In genomic region chr3:151852074-151852811, GRCh38 we compare ENCODE assay signal across 17 cellular contexts. TPM values are rescaled to one million over a fixed set of nuclear protein-coding genes. Genes with fewer than 3 reads are reported as not detected.
A peak's percentile ranks its signal among the peaks of the same experiment; 100 is the strongest.
DNase-seq lines count a peak whose midpoint lies in the region; ATAC-seq and TF ChIP-seq lines count a peak whose summit lies in the region.
"Had no signal": no experiment of that assay in that cellular context is flagged by ENCODE, and none has a peak within 500 bp of the region (broad histone marks: within the 10 kb centered on the region; RNA-seq: fewer than 3 reads in every experiment).

No MANE protein-coding gene starts in this region.

- H3K79me1 ChIP-seq in mesendoderm (ENCODE audit: low read length), result no peaks in the 10 kb centered on the region

- no peak overlapping the region for H3K23ac ChIP-seq in mesendoderm (ENCODE audit: low read length)

- H3K56ac ChIP-seq in mesendoderm (ENCODE audit: low read length), result no peak overlapping the region

- H3K27ac Mint-ChIP-seq in WTC11 (no peak overlapping the region), immature natural killer cell (no peak overlapping the region)

- H3K27me3 ChIP-seq in DND-41 (ENCODE audit: insufficient read depth, low read length, poor library complexity), result no peaks in the 10 kb centered on the region
- no peaks in the 10 kb centered on the region for H3K27me3 ChIP-seq in mesendoderm (ENCODE audit: insufficient read depth, low read length, poor library complexity)
- H3K27me3 ChIP-seq: BLaER1 treated with 17β-estradiol and CSF1 and Interleukin-3, amounts not matched to agents 10 nM and 100 nM had no signal

- POLR2A ChIA-PET in WTC11 (lab: Charles Lee), result interaction anchor here (0.6 kb wide), 1 partner anchor 393 kb away, joined by 3 read pairs; no protein-coding TSS in a partner anchor

- H3K9ac ChIP-seq in DND-41 (ENCODE audit: low read depth, low read length) (no peak overlapping the region), mesendoderm (ENCODE audit: low read length) (no peak overlapping the region)
- H3K9ac ChIP-seq: BLaER1 treated with 17β-estradiol and CSF1 and Interleukin-3, amounts not matched to agents 10 nM and 100 nM had no signal

- H3K4me2 ChIP-seq in DND-41 (ENCODE audit: insufficient read depth, low read length) (no peak overlapping the region), mesendoderm (ENCODE audit: low read length) (no peak overlapping the region)
- H3K4me2 ChIP-seq: BLaER1 treated with 17β-estradiol and CSF1 and Interleukin-3, amounts not matched to agents 10 nM and 100 nM had no signal

- H3K36me3 Mint-ChIP-seq in WTC11, result peaks cover 9% of the 10 kb centered on the region
- peaks cover 0 to 16% (median 0%) of the 10 kb centered on the region in 3 donors for H3K36me3 Mint-ChIP-seq in immature natural killer cell

- H3K27me3 Mint-ChIP-seq in WTC11 (ENCODE audit: low read depth) (no peaks in the 10 kb centered on the region), immature natural killer cell (ENCODE audit: low read depth in 3 of 3) (peaks cover 2 to 6% (median 4%) of the 10 kb centered on the region in 3 donors)

- TF ChIP-seq CTCF in DND-41 (IDR thresholded peaks at IDR 0.05; ENCODE audit: borderline replicate concordance, extremely low read depth, low read length, poor library complexity, severe bottlenecking) (no peak), WTC11 (IDR thresholded peaks at IDR 0.05) (no peak)

- no peak overlapping the region for H2BK120ac ChIP-seq in mesendoderm (ENCODE audit: low read depth, low read length)

- H3K4me3 ChIP-seq in DND-41 (ENCODE audit: low read depth in 1 of 2, low read length in 2 of 2) (no peak overlapping the region), mesendoderm (ENCODE audit: low read length) (no peak overlapping the region)
- H3K4me3 ChIP-seq: BLaER1 treated with 17β-estradiol and CSF1 and Interleukin-3, amounts not matched to agents 10 nM and 100 nM had no signal

- H3K79me2 ChIP-seq in DND-41 (ENCODE audit: insufficient read depth, low read length), result no peaks in the 10 kb centered on the region
- H3K79me2 ChIP-seq in mesendoderm (ENCODE audit: control insufficient read depth, insufficient read depth, low read length), result no peaks in the 10 kb centered on the region

- H3K9me3 ChIP-seq in DND-41 (ENCODE audit: insufficient read depth, low read length, severe bottlenecking), result peaks cover 5% of the 10 kb centered on the region

- no CpG with 5 or more reads among the region's 11 CpGs for WGBS in mesendoderm (ENCODE audit: extremely low coverage, insufficient coverage, low lambda C conversion rate)

- H3K4ac ChIP-seq in mesendoderm (ENCODE audit: low read depth, low read length), result no peak overlapping the region

- no peak overlapping the region for H3K4me3 Mint-ChIP-seq in WTC11
- no peak overlapping the region for H3K4me3 Mint-ChIP-seq in immature natural killer cell

- H3K27ac ChIP-seq in DND-41 (ENCODE audit: low read length) (peak overlapping the region; percentile 58; the same call in 1 of the 2 replicates), mesendoderm (ENCODE audit: low read depth, low read length) (no peak overlapping the region)
- H3K27ac ChIP-seq: BLaER1 treated with 17β-estradiol and CSF1 and Interleukin-3, amounts not matched to agents 10 nM and 100 nM had no signal

- H2AK5ac ChIP-seq in mesendoderm (ENCODE audit: low read length), result no peak overlapping the region

- CTCF ChIA-PET in WTC11 (lab: Charles Lee), result no interaction called here

- H2BK15ac ChIP-seq in mesendoderm (replicated peaks; ENCODE audit: low read depth), result no peak overlapping the region

- no peaks in the 10 kb centered on the region for H3K36me3 ChIP-seq in DND-41 (ENCODE audit: insufficient read depth, low read length)
- H3K36me3 ChIP-seq in mesendoderm (ENCODE audit: control insufficient read depth, insufficient read depth, low read length), result no peaks in the 10 kb centered on the region
- H3K36me3 ChIP-seq: BLaER1 treated with 17β-estradiol and CSF1 and Interleukin-3, amounts not matched to agents 10 nM and 100 nM had no signal

- H3K9me3 Mint-ChIP-seq in WTC11, result peaks cover 35% of the 10 kb centered on the region
- peaks cover 0 to 13% (median 7%) of the 10 kb centered on the region in 6 donors for H3K9me3 Mint-ChIP-seq in immature natural killer cell

- no peak overlapping the region for H3K18ac ChIP-seq in mesendoderm (ENCODE audit: low read length)

- H2AFZ ChIP-seq in DND-41 (ENCODE audit: low read depth, low read length), result peak overlapping the region; percentile 26; the same call in 1 of the 2 replicates

- no peak overlapping the region for H4K8ac ChIP-seq in mesendoderm (ENCODE audit: low read depth, low read length)

- H2BK5ac ChIP-seq in mesendoderm (ENCODE audit: low read length), result no peak overlapping the region

- DNase-seq in DND-41 (peak; percentile 51), LHCN-M2 (ENCODE audit: low read depth) (peak; percentile 23), WTC11 (ENCODE audit: low spot score) (no peak), mesendoderm (peak; percentile 48), NCI-H526 (lab: John Stamatoyannopoulos, UW) (no peak), immature natural killer cell (no peak)
- DNase-seq: DMS 273 treated with DMSO at 0.1 percent for 48 hours, H7, NCI-H1092 treated with DMSO at 0.1 percent for 48 hours, NCI-H1694, NCI-H2107, NCI-H2227 treated with DMSO at 0.1 percent for 48 hours, RPMI8226 had no signal

- H3K4me1 Mint-ChIP-seq in WTC11, result no peaks in the 10 kb centered on the region
- H3K4me1 Mint-ChIP-seq in immature natural killer cell, result no peaks in the 10 kb centered on the region

- H3K4me1 ChIP-seq in DND-41 (ENCODE audit: insufficient read depth, low read length), result peaks cover 9% of the 10 kb centered on the region
- no peaks in the 10 kb centered on the region for H3K4me1 ChIP-seq in mesendoderm (ENCODE audit: control insufficient read depth, low read depth, low read length)

- H4K20me1 ChIP-seq in DND-41 (ENCODE audit: insufficient read depth, low read length), result no peaks in the 10 kb centered on the region
- H4K20me1 ChIP-seq: BLaER1 treated with 17β-estradiol and CSF1 and Interleukin-3, amounts not matched to agents 10 nM and 100 nM had no signal

- H4K5ac ChIP-seq in mesendoderm (ENCODE audit: low read length), result no peak overlapping the region

- ATAC-seq in DND-41 (ENCODE audit: insufficient read depth, low read depth) (peak; percentile 81), WTC11 (0 out of 2 replicates have a peak, but pooled peaks have one; percentile 18), GM18520 (IDR thresholded peaks at IDR 0.05; ENCODE audit: unreplicated experiment) (no peak), GM21381 (IDR thresholded peaks at IDR 0.05; ENCODE audit: unreplicated experiment) (no peak)

TF ChIP-seq in WTC11, 78 proteins besides CTCF, POLR2A, EP300 and RAD21:
- no peak for TF ChIP-seq ATF6 (CRISPR knock-in tag; IDR thresholded peaks at IDR 0.05)
- no peak for TF ChIP-seq TEAD1 (CRISPR knock-in tag; IDR thresholded peaks at IDR 0.05)
- TF ChIP-seq ERG (CRISPR knock-in tag; IDR thresholded peaks at IDR 0.05), result no peak
- no peak for TF ChIP-seq ATF1 (CRISPR knock-in tag; IDR thresholded peaks at IDR 0.05)

RNA-seq across cellular contexts. Expression of gene SUCNR1, which starts 21.2 kb away (rescaled TPM):
- total RNA-seq in LHCN-M2 (2014; rRNA removed), result 0.06 TPM in 1 of 2 replicates, not detected in the other
- not detected for polyA plus RNA-seq in LHCN-M2 (2012)
- not detected in 3 replicates for total RNA-seq in WTC11 (2021)
- polyA plus RNA-seq in mesendoderm (2013, experiment 1 of 2), result not detected
- polyA plus RNA-seq in mesendoderm (2013, experiment 2 of 2), result not detected
- under 1 TPM in 2 of 3 donors, not detected in 1; 0.06 to 0.12 TPM for polyA plus RNA-seq in immature natural killer cell
- total RNA-seq: H7, MCF 10A had no signal

RNA-seq across cellular contexts. Expression of gene AADAC, which starts 38.3 kb away (rescaled TPM):
- total RNA-seq in LHCN-M2 (2014; rRNA removed), result not detected in 2 replicates
- not detected for polyA plus RNA-seq in LHCN-M2 (2012)
- total RNA-seq in WTC11 (2021), result 0.11 to 0.32 TPM in 2 of 3 replicates, not detected in the other
- not detected for polyA plus RNA-seq in mesendoderm (2013, experiment 1 of 2)
- polyA plus RNA-seq in mesendoderm (2013, experiment 2 of 2), result not detected
- polyA plus RNA-seq in immature natural killer cell, result not detected
- total RNA-seq: H7, MCF 10A had no signal

Comparison
In these comparisons a context has a peak if more than half of its experiments do, and no peak if none do; other contexts are left out.
1. ATAC-seq: peak in DND-41 (single experiment) and WTC11 (single experiment); none in GM18520 (single experiment) and GM21381 (single experiment).
2. DNase-seq: peak in DND-41 (single experiment), LHCN-M2 (single experiment) and mesendoderm (single experiment); none in WTC11 (single experiment), NCI-H526 (0 of 2) and immature natural killer cell (0 of 3).